In the genomic region with DNA sequence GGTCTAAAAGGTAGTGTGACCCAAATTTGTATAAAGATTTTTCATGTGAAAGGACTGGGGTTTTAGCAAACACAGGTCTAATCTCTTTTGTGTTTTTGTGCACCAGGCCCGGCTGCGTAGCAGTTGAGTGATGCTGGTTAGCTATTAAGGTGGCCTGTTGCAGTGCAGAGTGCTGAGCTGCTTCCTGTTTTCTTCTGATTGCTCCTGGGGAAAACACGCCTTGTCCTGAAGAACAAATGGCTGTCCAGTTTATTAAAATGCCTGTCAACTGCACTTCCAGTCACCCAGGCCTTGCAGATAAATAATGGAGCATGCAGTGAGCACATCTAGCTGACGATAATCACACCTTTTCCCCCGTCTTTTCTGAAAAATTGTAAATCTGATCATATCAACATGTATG, we compare ENCODE assay signal across 8 cellular contexts. TPM values are rescaled to one million over a fixed set of nuclear protein-coding genes. Genes with fewer than 3 reads are reported as not detected.
A peak's percentile ranks its signal among the peaks of the same experiment; 100 is the strongest.
DNase-seq lines count a peak whose midpoint lies in the region; ATAC-seq and TF ChIP-seq lines count a peak whose summit lies in the region.

No MANE protein-coding gene starts in this region.

- no peaks in the 10 kb centered on the region for H3K36me3 ChIP-seq in adrenal gland (replicated peaks in 1 of 2)

- WGBS in adrenal gland, 4 donors, result 1 to 3% (median 2%) methylated on average over 5 of the region's 5 CpGs

- peak overlapping the region; percentile 99 for H3K4me3 ChIP-seq in GM12875 (ENCODE audit: low read depth, low read length)
- peak overlapping the region; percentile 93 for H3K4me3 ChIP-seq in NB4 (ENCODE audit: low read depth, low read length)
- H3K4me3 ChIP-seq in adrenal gland, result peak overlapping the region in 2 of 4 donors; percentile 78 to 99

- intact Hi-C loops in adrenal gland (cut with DNase I) (no loop called here), left ventricle myocardium superior (cut with micrococcal nuclease) (loop anchor here (10.0 kb wide), 1 partner anchor 94 kb away; a partner anchor contains a TSS)

- TF ChIP-seq POLR2A in NB4 (IDR thresholded peaks at IDR 0.05; ENCODE audit: extremely low read depth, insufficient read length) (peak; percentile 95), adrenal gland (IDR thresholded peaks at IDR 0.05) (peak; percentile 70 to 93)

- H3K9me3 ChIP-seq in adrenal gland (replicated peaks in 1 of 3), result no peaks in the 10 kb centered on the region

- TF ChIP-seq CTCF in GM12875 (IDR thresholded peaks at IDR 0.05; ENCODE audit: borderline replicate concordance, insufficient read depth, low read depth, low read length), result no peak
- TF ChIP-seq CTCF in NB4 (IDR thresholded peaks at IDR 0.05; ENCODE audit: low read depth, low read length), result no peak
- no peak for TF ChIP-seq CTCF in adrenal gland (IDR thresholded peaks at IDR 0.05)

- peaks cover 0 to 18% of the 10 kb centered on the region in 2 donors for H3K4me1 ChIP-seq in adrenal gland (replicated peaks in 1 of 2)

- H3K27ac ChIP-seq in adrenal gland, result peak overlapping the region in 4 of 5 donors; percentile 97 to 99 (median 98)

- DNase-seq in NB4 (ENCODE audit: low read depth), result peak; percentile 98
- DNase-seq in SKM-1 (lab: John Stamatoyannopoulos, UW; ENCODE audit: unreplicated experiment), result peak; percentile 75
- DNase-seq in adrenal gland, result peak; percentile 78 to 96 (median 90)
- DNase-seq in left ventricle myocardium superior, result peak; percentile 70
- peak; percentile 90 for DNase-seq in pulmonary artery endothelial cell (ENCODE audit: low read depth, low spot score)
- no peak for DNase-seq in GF-D8 (lab: John Stamatoyannopoulos, UW)

- peak; percentile 58 for ATAC-seq in HG02571 (IDR thresholded peaks at IDR 0.05; ENCODE audit: unreplicated experiment)
- peak; percentile 85 for ATAC-seq in left ventricle myocardium superior

- no peaks in the 10 kb centered on the region for H3K27me3 ChIP-seq in adrenal gland

RNA-seq across cellular contexts. Expression of a gene that starts 1.8 kb away (rescaled TPM):
- total RNA-seq in adrenal gland (10 to 100 TPM; 20.0 to 60.4 (median 39.5) TPM), left ventricle myocardium superior (24.9 TPM), pulmonary artery endothelial cell (17.6 and 19.1 TPM in 2 replicates)
- polyA plus RNA-seq in adrenal gland, result 10 to 100 TPM; 44.8 to 58.8 (median 54.1) TPM

RNA-seq across cellular contexts. Expression of a gene that starts 19.3 kb away (rescaled TPM):
- total RNA-seq in adrenal gland (not detected), left ventricle myocardium superior (not detected), pulmonary artery endothelial cell (not detected in 2 replicates)
- polyA plus RNA-seq in adrenal gland, result not detected

RNA-seq across cellular contexts. Expression of a gene that starts 21.1 kb away (rescaled TPM):
- total RNA-seq in adrenal gland, result 10 to 100 TPM; 17.6 to 54.9 (median 32.8) TPM
- polyA plus RNA-seq in adrenal gland, result 10 to 100 TPM in 1 of 3 donors, 1 to 10 TPM in 2; 6.1 to 33.1 (median 6.6) TPM
- 10.7 TPM for total RNA-seq in left ventricle myocardium superior
- 29.3 and 58.3 TPM in 2 replicates for total RNA-seq in pulmonary artery endothelial cell

RNA-seq across cellular contexts. Expression of a gene that starts 43.5 kb away (rescaled TPM):
- total RNA-seq in adrenal gland (not detected), left ventricle myocardium superior (not detected), pulmonary artery endothelial cell (not detected in 2 replicates)
- polyA plus RNA-seq in adrenal gland, result not detected
